9 cellular contexts compared by ENCODE assay signal in the genomic region with DNA sequence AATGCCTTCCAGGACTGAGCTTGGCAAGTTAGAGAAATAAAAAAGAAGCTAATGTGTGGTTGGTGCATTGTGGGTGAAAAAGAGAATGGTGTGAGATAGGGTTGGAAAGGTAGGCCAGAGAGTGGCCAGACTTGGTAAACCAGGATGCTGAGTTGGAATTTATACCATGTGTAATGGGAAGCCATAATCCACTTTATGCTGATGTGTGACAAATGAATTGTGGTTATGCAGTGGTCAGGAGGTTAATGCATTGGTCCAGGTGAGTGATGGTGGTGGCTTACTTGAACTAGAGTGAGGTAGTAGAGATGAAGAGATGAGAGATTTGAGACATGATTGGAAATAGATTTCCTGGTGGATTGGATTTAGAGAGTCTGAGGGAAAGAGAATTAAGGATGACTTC. TPM values are rescaled to one million over a fixed set of nuclear protein-coding genes. Genes with fewer than 3 reads are reported as not detected.
DNase-seq lines count a peak whose midpoint lies in the region; ATAC-seq and TF ChIP-seq lines count a peak whose summit lies in the region.
"Had no signal": no experiment of that assay in that cellular context is flagged by ENCODE, and none has a peak within 500 bp of the region (broad histone marks: within the 10 kb centered on the region; RNA-seq: fewer than 3 reads in every experiment).

No MANE protein-coding gene starts in this region.

- CTCF ChIA-PET in RWPE1 (lab: Yijun Ruan, JAX), result no interaction called here

- no peaks in the 10 kb centered on the region for H3K27me3 ChIP-seq in neural progenitor cell

- H3K9ac ChIP-seq in neural progenitor cell, result peak overlapping the region; percentile 78

- TF ChIP-seq CTCF in GM12864 (IDR thresholded peaks at IDR 0.05; ENCODE audit: low read depth, low read length, missing control alignments) (no peak), neural progenitor cell (IDR thresholded peaks at IDR 0.05) (no peak), RWPE1 (conservative IDR thresholded peaks at IDR 0.05; ENCODE audit: low read depth) (no peak)

- no peak for DNase-seq in GM12864 (ENCODE audit: low read depth)
- peak; percentile 14 for DNase-seq in NAMALWA (ENCODE audit: low spot score)
- DNase-seq in central memory CD8-positive, alpha-beta T cell (ENCODE audit: low spot score in 2 of 2), result no peak
- no peak for DNase-seq in neural progenitor cell (ENCODE audit: low spot score)
- no peak for DNase-seq in RWPE1 (ENCODE audit: low spot score)
- DNase-seq: NCI-H526 treated with DMSO at 0.1 percent for 48 hours; stimulated activated CD4-positive, alpha-beta T cell treated with anti-CD3 and anti-CD28 coated beads, Interleukin-1b, Interleukin-23, amount 100 ng/mL, for 48 hours had no signal

- no peak overlapping the region for H3K27ac Mint-ChIP-seq in central memory CD8-positive, alpha-beta T cell (ENCODE audit: low read depth)
- H3K27ac Mint-ChIP-seq in neural progenitor cell, result no peak overlapping the region

- H3K36me3 Mint-ChIP-seq in central memory CD8-positive, alpha-beta T cell (ENCODE audit: insufficient read depth), result peaks cover 38% of the 10 kb centered on the region
- H3K36me3 Mint-ChIP-seq in neural progenitor cell, result peaks cover 7% of the 10 kb centered on the region

- peak overlapping the region; percentile 88 for H3K4me2 ChIP-seq in neural progenitor cell

- peak overlapping the region; percentile 76 for H3K4me3 ChIP-seq in GM12864 (ENCODE audit: low read depth, low read length)
- H3K4me3 ChIP-seq in neural progenitor cell, result peak overlapping the region; percentile 77

- H3K4me3 Mint-ChIP-seq in central memory CD8-positive, alpha-beta T cell, result peak overlapping the region; percentile 100
- peak overlapping the region; percentile 96 for H3K4me3 Mint-ChIP-seq in neural progenitor cell

- POLR2A ChIA-PET in RWPE1 (lab: Yijun Ruan, JAX; ENCODE audit: low non-redundant PET), result no interaction called here

- peaks cover 30% of the 10 kb centered on the region for H3F3A ChIP-seq in neural progenitor cell (ENCODE audit: low read depth)

- H4K20me1 ChIP-seq in neural progenitor cell (ENCODE audit: low read depth), result no peaks in the 10 kb centered on the region

- H3K27ac ChIP-seq in neural progenitor cell (no peak overlapping the region), RWPE1 (no peak overlapping the region)

- H2AFZ ChIP-seq in neural progenitor cell (replicated peaks), result no peak overlapping the region

- no peaks in the 10 kb centered on the region for H3K36me3 ChIP-seq in neural progenitor cell

- no peak for ATAC-seq in central memory CD8-positive, alpha-beta T cell (replicated peaks; ENCODE audit: extremely low read depth, poor library complexity, severe bottlenecking)
- ATAC-seq in GM21529 (IDR thresholded peaks at IDR 0.05; ENCODE audit: unreplicated experiment), result no peak
- ATAC-seq in HG03025 (IDR thresholded peaks at IDR 0.05; ENCODE audit: low FRiP score, unreplicated experiment), result no peak

- no peaks in the 10 kb centered on the region for H3K9me3 ChIP-seq in neural progenitor cell (ENCODE audit: low read depth)

- H3K4me1 Mint-ChIP-seq in central memory CD8-positive, alpha-beta T cell, result peaks cover 47% of the 10 kb centered on the region
- H3K4me1 Mint-ChIP-seq in neural progenitor cell, result peaks cover 20% of the 10 kb centered on the region

- H3K9me3 Mint-ChIP-seq in central memory CD8-positive, alpha-beta T cell, result no peaks in the 10 kb centered on the region
- no peaks in the 10 kb centered on the region for H3K9me3 Mint-ChIP-seq in neural progenitor cell

- peaks cover 10% of the 10 kb centered on the region for H3K4me1 ChIP-seq in neural progenitor cell

- H3K27me3 Mint-ChIP-seq in central memory CD8-positive, alpha-beta T cell, result no peaks in the 10 kb centered on the region
- peaks cover 13% of the 10 kb centered on the region for H3K27me3 Mint-ChIP-seq in neural progenitor cell (ENCODE audit: insufficient read depth, low read depth)

- H3K79me2 ChIP-seq in neural progenitor cell (ENCODE audit: low read depth), result peaks cover 69% of the 10 kb centered on the region

RNA-seq across cellular contexts. Expression of a gene that starts 1.0 kb away (rescaled TPM):
- 64.6 and 83.5 TPM in 2 replicates for total RNA-seq in neural progenitor cell (ENCODE audit: low replicate concordance)

RNA-seq across cellular contexts. Expression of a gene that starts 2.2 kb away (rescaled TPM):
- 6.4 and 10.4 TPM in 2 replicates for total RNA-seq in neural progenitor cell (ENCODE audit: low replicate concordance)

RNA-seq across cellular contexts. Expression of a gene that starts 38.4 kb away (rescaled TPM):
- 11.9 and 19.9 TPM in 2 replicates for total RNA-seq in neural progenitor cell (ENCODE audit: low replicate concordance)

RNA-seq across cellular contexts. Expression of a gene that starts 39.7 kb away (rescaled TPM):
- total RNA-seq in neural progenitor cell (ENCODE audit: low replicate concordance), result 149 and 156 TPM in 2 replicates

RNA-seq across cellular contexts. Expression of a gene that starts 45.1 kb away (rescaled TPM):
- 0.67 and 1.1 TPM in 2 replicates for total RNA-seq in neural progenitor cell (ENCODE audit: low replicate concordance)
